Comparison of ENCODE assay signal across 10 cellular contexts in the genomic region with DNA sequence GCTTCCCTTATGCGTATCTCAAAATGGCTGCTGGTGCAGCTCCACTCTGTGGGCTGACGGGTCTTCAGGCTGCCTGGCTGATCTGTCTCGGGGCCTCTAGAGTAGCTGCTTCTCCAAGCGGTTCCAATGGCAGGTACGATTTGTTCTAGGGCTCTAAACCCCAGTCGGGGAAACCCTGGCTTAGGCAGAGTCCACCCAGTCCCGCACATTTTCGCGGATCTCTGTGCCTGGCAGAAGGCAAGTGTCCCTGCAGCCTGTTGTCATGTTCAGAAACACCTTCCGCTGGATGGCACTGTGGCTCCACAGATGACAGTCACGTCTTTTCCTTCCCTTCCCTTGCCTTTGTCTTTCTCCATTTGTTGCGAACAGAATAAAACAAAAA. TPM values are rescaled to one million over a fixed set of nuclear protein-coding genes. Genes with fewer than 3 reads are reported as not detected.
DNase-seq lines count a peak whose midpoint lies in the region; ATAC-seq and TF ChIP-seq lines count a peak whose summit lies in the region.
"Had no signal": no experiment of that assay in that cellular context is flagged by ENCODE, and none has a peak within 500 bp of the region (broad histone marks: within the 10 kb centered on the region; RNA-seq: fewer than 3 reads in every experiment).

No MANE protein-coding gene starts in this region.

- peak overlapping the region; percentile 96 for H3K27ac ChIP-seq in angular gyrus (ENCODE audit: low read depth, low read length)
- H3K27ac ChIP-seq in right lobe of liver, result peak overlapping the region; percentile 47 to 78 (median 70)
- H3K27ac ChIP-seq in upper lobe of left lung, result peak overlapping the region in 2 of 4 donors; percentile 71 to 83

- TF ChIP-seq EP300 in upper lobe of left lung (IDR thresholded peaks at IDR 0.05), result no peak

- H3K4me3 ChIP-seq in right lobe of liver (peak overlapping the region; percentile 15 to 56 (median 46)), upper lobe of left lung (peak overlapping the region in 2 of 4 donors; percentile 18 to 40), HAP-1 (no peak overlapping the region)

- in situ Hi-C loops in HAP-1 (cut with MboI; ENCODE audit: low sequenced_read_pairs), result no loop called here

- intact Hi-C loops in right lobe of liver (cut with DNase I), result no loop called here

- H3K36me3 ChIP-seq in right lobe of liver (no peaks in the 10 kb centered on the region), upper lobe of left lung (peaks cover 0 to 2% (median 0%) of the 10 kb centered on the region in 4 donors), HAP-1 (replicated peaks) (no peaks in the 10 kb centered on the region)

- H3K9me3 ChIP-seq in right lobe of liver, result no peaks in the 10 kb centered on the region
- no peaks in the 10 kb centered on the region for H3K9me3 ChIP-seq in upper lobe of left lung
- H3K9me3 ChIP-seq in HAP-1, result no peaks in the 10 kb centered on the region

- H3K27me3 ChIP-seq in right lobe of liver, result no peaks in the 10 kb centered on the region
- H3K27me3 ChIP-seq in upper lobe of left lung, result no peaks in the 10 kb centered on the region
- H3K27me3 ChIP-seq in HAP-1 (ENCODE audit: low read depth), result no peaks in the 10 kb centered on the region

- H3K36me3 Mint-ChIP-seq in activated naive CD4-positive, alpha-beta T cell treated with anti-CD3 and anti-CD28 coated beads, Interleukin-2, amount 50 U/mL, for 72 hours, result no peaks in the 10 kb centered on the region

- no peak for DNase-seq in activated naive CD4-positive, alpha-beta T cell treated with anti-CD3 and anti-CD28 coated beads, Interleukin-2, amount 50 U/mL, for 72 hours (ENCODE audit: low spot score in 2 of 2)
- DNase-seq in activated naive CD4-positive, alpha-beta T cell treated with Interleukin-2 at 50 U/mL for 16 hours, result no peak
- peak in 2 of 3 donors; percentile 77 to 84 for DNase-seq in right lobe of liver
- peak in 1 of 2 donors; percentile 73 for DNase-seq in upper lobe of left lung
- DNase-seq in HAP-1 (ENCODE audit: low spot score in 2 of 2), result no peak
- DNase-seq: activated CD4-positive, alpha-beta T cell treated with anti-CD3 and anti-CD28 coated beads, Interleukin-2, amount 50 U/mL, for 1 hour had no signal

- H3K4me1 ChIP-seq in right lobe of liver, result peaks cover 0 to 8% (median 0%) of the 10 kb centered on the region in 4 donors
- H3K4me1 ChIP-seq in upper lobe of left lung, result peaks cover 0 to 10% (median 0%) of the 10 kb centered on the region in 4 donors
- no peaks in the 10 kb centered on the region for H3K4me1 ChIP-seq in HAP-1

- WGBS in right lobe of liver (ENCODE audit: insufficient coverage, low coverage, low lambda C conversion rate, missing lambda C conversion rate), result 36% methylated on average over 11 of the region's 12 CpGs
- 62 to 95% methylated on average over 3 to 12 of the region's 12 CpGs for WGBS in upper lobe of left lung, 2 donors

- TF ChIP-seq CTCF in right lobe of liver (IDR thresholded peaks at IDR 0.05), result peak; percentile 40 to 63 (median 51)
- peak in 4 of 6 experiments; percentile 45 to 66 (median 55) for TF ChIP-seq CTCF in upper lobe of left lung (IDR thresholded peaks at IDR 0.05)

- H3K9me3 Mint-ChIP-seq in activated naive CD4-positive, alpha-beta T cell treated with anti-CD3 and anti-CD28 coated beads, Interleukin-2, amount 50 U/mL, for 72 hours, result no peaks in the 10 kb centered on the region
- H3K9me3 Mint-ChIP-seq: CD8-positive, alpha-beta T cell had no signal

- ATAC-seq in activated naive CD4-positive, alpha-beta T cell treated with anti-CD3 and anti-CD28 coated beads, Interleukin-2, amount 50 U/mL, for 72 hours, result no peak
- ATAC-seq in right lobe of liver (peak in 3 of 4 donors; percentile 28 to 47 (median 36)), upper lobe of left lung (ENCODE audit: low FRiP score in 2 of 2) (no peak), HG03280 (IDR thresholded peaks at IDR 0.05; ENCODE audit: unreplicated experiment) (no peak), GM18868 (IDR thresholded peaks at IDR 0.05; ENCODE audit: unreplicated experiment) (no peak)
- ATAC-seq: CD8-positive, alpha-beta T cell had no signal

- TF ChIP-seq POLR2A in right lobe of liver (IDR thresholded peaks at IDR 0.05) (no peak), upper lobe of left lung (IDR thresholded peaks at IDR 0.05) (no peak)

- H3K27ac Mint-ChIP-seq in activated naive CD4-positive, alpha-beta T cell treated with anti-CD3 and anti-CD28 coated beads, Interleukin-2, amount 50 U/mL, for 72 hours, result peak overlapping the region; percentile 22 to 88
- H3K27ac Mint-ChIP-seq: CD8-positive, alpha-beta T cell had no signal

RNA-seq across cellular contexts. Expression of a gene that starts 54.4 kb away (rescaled TPM):
- total RNA-seq in activated naive CD4-positive, alpha-beta T cell treated with anti-CD3 and anti-CD28 coated beads, Interleukin-2, amount 50 U/mL, for 72 hours, result 10 to 100 TPM; 52.3 to 63.6 TPM
- total RNA-seq in right lobe of liver (1 to 10 TPM; 2.8 to 10.0 (median 5.4) TPM), upper lobe of left lung (10 to 100 TPM in 5 of 6 donors, 1 to 10 TPM in 1; 9.4 to 34.2 (median 14.4) TPM)

Comparison
In these comparisons a context has a peak if more than half of its experiments do, and no peak if none do; other contexts are left out.
1. ATAC-seq: peak in right lobe of liver (3 of 4); none in activated naive CD4-positive, alpha-beta T cell treated with anti-CD3 and anti-CD28 coated beads, Interleukin-2, amount 50 U/mL, for 72 hours (0 of 2), upper lobe of left lung (0 of 2), HG03280 (single experiment) and GM18868 (single experiment).
2. DNase-seq: peak in right lobe of liver (2 of 3); none in activated naive CD4-positive, alpha-beta T cell treated with anti-CD3 and anti-CD28 coated beads, Interleukin-2, amount 50 U/mL, for 72 hours (0 of 2), activated naive CD4-positive, alpha-beta T cell treated with Interleukin-2 at 50 U/mL for 16 hours (single experiment) and HAP-1 (0 of 2).